9 cellular contexts compared by ENCODE assay signal in the genomic region with DNA sequence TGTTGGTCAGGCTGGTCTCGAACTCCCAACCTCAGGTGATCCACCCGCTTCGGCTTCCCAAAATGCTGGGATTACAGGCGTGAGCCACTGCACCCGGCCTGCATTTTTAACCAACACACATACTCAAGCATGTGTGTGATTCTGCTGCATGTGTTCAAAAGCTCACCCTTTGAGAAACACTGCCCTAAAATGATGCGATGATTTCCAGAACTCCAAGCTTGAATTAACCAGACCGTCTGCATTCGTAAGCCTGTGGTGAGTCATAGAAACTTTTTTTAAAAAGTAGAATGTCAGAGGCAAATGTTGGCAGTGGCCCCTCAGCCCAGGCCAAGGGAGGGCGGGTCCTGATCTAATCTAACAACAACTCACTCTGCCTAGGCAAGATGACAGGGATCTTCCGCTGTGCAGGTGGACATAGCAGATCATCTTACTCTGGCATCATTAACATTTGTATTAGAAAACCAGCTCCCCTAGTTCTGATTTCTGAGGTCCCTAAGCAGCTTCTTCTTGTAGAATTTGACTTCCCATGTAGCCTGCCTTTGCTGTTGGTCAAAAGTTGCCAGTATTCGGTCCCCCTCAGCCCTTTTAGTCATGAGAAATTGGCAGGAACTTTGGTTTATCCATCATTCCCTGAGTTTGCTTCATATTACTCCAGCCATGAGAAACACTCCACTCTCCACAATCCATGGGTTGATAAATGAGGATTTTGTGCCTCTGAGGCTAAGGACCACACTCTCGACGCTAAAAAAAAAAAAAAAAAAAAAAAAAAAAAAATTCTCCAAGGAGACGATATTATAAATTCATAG.
A peak's percentile ranks its signal among the peaks of the same experiment; 100 is the strongest.
DNase-seq lines count a peak whose midpoint lies in the region; ATAC-seq, FAIRE-seq and TF ChIP-seq lines count a peak whose summit lies in the region.
"Had no signal": no experiment of that assay in that cellular context is flagged by ENCODE, and none has a peak within 500 bp of the region (broad histone marks: within the 10 kb centered on the region; RNA-seq: fewer than 3 reads in every experiment).

No MANE protein-coding gene starts in this region.

- ATAC-seq in left lung (peak; percentile 47), GM21723 (IDR thresholded peaks at IDR 0.05; ENCODE audit: unreplicated experiment) (no peak)

- no peaks in the 10 kb centered on the region for H3K9me3 ChIP-seq in left lung

- FAIRE-seq in GM12892 (lab: Jason Lieb, UNC), result no peak

- no peaks in the 10 kb centered on the region for H3K27me3 ChIP-seq in left lung

- H3K4me3 ChIP-seq in cardiac fibroblast (replicated peaks in 1 of 2; ENCODE audit: low read depth in 2 of 2, low read length in 2 of 2) (no peak overlapping the region), left lung (no peak overlapping the region)

- TF ChIP-seq POLR2A in GM12892 (IDR thresholded peaks at IDR 0.05; ENCODE audit: low read depth, low read length), result no peak

- H3K27ac ChIP-seq in left lung, result peak overlapping the region; percentile 14 to 70

- intact Hi-C loops in left lung (cut with DNase I), result no loop called here

- DNase-seq in NCI-H2196 (lab: John Stamatoyannopoulos, UW; ENCODE audit: unreplicated experiment), result peak; percentile 2
- DNase-seq in NCI-H2196 treated with DMSO at 0.1 percent for 48 hours (lab: John Stamatoyannopoulos, UW; ENCODE audit: unreplicated experiment), result no peak
- peak; percentile 92 to 94 for DNase-seq in cardiac fibroblast (ENCODE audit: low read depth in 2 of 2)
- DNase-seq in left lung, result peak in 1 of 2 donors; percentile 65
- peak; percentile 57 for DNase-seq in ureter (ENCODE audit: low spot score)
- DNase-seq in iPS-NIHi11 (ENCODE audit: low spot score), result no peak
- no peak for DNase-seq in GM12892 (ENCODE audit: insufficient read length)
- DNase-seq: NCI-H1092 had no signal

- TF ChIP-seq CTCF in cardiac fibroblast (IDR thresholded peaks at IDR 0.05; ENCODE audit: low read depth, low read length) (no peak), left lung (IDR thresholded peaks at IDR 0.05) (no peak)

- H3K4me1 ChIP-seq in left lung, result peaks cover 12 to 15% of the 10 kb centered on the region in 2 donors

- no peaks in the 10 kb centered on the region for H3K36me3 ChIP-seq in left lung

Comparison
In these comparisons a context has a peak if more than half of its experiments do, and no peak if none do; other contexts are left out.
1. DNase-seq: peak in NCI-H2196 (single experiment), cardiac fibroblast (2 of 2) and ureter (single experiment); none in NCI-H2196 treated with DMSO at 0.1 percent for 48 hours (single experiment), iPS-NIHi11 (single experiment) and GM12892 (single experiment).